Comparison of ENCODE assay signal across 15 cellular contexts in the genomic region with DNA sequence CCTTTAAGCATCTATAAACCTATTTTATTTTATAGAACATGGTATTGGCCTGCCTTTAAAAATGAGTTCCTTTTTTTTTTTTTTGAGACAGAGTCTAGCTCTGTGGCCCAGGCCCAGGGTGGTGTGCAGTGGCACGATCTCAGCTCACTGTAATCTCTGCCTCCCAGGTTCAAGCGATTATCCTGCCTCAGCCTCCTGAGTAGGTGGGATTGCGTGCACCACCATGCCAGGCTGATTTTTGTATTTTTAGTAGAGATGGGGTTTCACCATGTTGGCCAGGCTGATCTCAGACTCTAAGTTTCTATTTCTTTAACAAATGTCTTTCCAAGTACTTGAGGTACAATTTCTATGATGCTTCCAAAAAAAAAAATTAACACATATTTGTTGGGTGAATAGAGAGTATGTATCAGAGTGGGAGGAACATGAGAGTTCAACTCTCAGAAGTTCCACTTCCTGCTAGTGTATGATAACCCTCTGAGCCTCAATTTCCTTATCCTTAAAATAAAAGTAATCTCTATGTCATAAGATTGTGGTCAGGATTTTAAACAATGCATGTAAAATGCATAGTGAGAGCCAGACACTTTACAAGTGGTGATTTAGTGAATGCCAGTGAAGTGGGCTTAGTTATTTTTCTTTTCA.
DNase-seq lines count a peak whose midpoint lies in the region; ATAC-seq and FAIRE-seq lines count a peak whose summit lies in the region.
"Had no signal": no experiment of that assay in that cellular context is flagged by ENCODE, and none has a peak within 500 bp of the region (broad histone marks: within the 10 kb centered on the region; RNA-seq: fewer than 3 reads in every experiment).

No MANE protein-coding gene starts in this region.

- H3K4me3 Mint-ChIP-seq in activated T-cell treated with anti-CD3 and anti-CD28 coated beads, Interleukin-2, amount 50 U/mL, for 4 hours = peak overlapping the region; percentile 56
- H3K4me3 Mint-ChIP-seq in naive thymus-derived CD8-positive, alpha-beta T cell = peak overlapping the region; percentile 22 to 69 (median 57)
- H3K4me3 Mint-ChIP-seq: immature natural killer cell had no signal

- H3K36me3 ChIP-seq in KOPT-K1 (ENCODE audit: insufficient read depth, low read length) = no peaks in the 10 kb centered on the region
- H3K36me3 ChIP-seq: stomach had no signal

- H3K27me3 Mint-ChIP-seq in activated T-cell treated with anti-CD3 and anti-CD28 coated beads, Interleukin-2, amount 50 U/mL, for 4 hours (ENCODE audit: low read depth) = no peaks in the 10 kb centered on the region
- H3K27me3 Mint-ChIP-seq in naive thymus-derived CD8-positive, alpha-beta T cell = no peaks in the 10 kb centered on the region

- H3K27ac Mint-ChIP-seq in naive thymus-derived CD8-positive, alpha-beta T cell = peak overlapping the region; percentile 64 to 95 (median 90)

- ATAC-seq in activated T-cell treated with anti-CD3 and anti-CD28 coated beads, Interleukin-2, amount 50 U/mL, for 4 hours = peak; percentile 93 to 94
- ATAC-seq in naive thymus-derived CD8-positive, alpha-beta T cell = peak; percentile 83 to 88

- peaks cover 5% of the 10 kb centered on the region for H3K9me3 Mint-ChIP-seq in activated T-cell treated with anti-CD3 and anti-CD28 coated beads, Interleukin-2, amount 50 U/mL, for 4 hours
- peaks cover 0 to 7% (median 0%) of the 10 kb centered on the region in 9 donors for H3K9me3 Mint-ChIP-seq in naive thymus-derived CD8-positive, alpha-beta T cell
- H3K9me3 Mint-ChIP-seq: immature natural killer cell had no signal

- POLR2A ChIA-PET in naive thymus-derived CD8-positive, alpha-beta T cell (lab: Charles Lee) = interaction anchor here (1.0 to 1.2 kb wide), 2 partner anchors 41 to 134 kb away, joined by 3 to 4 read pairs; no protein-coding TSS in a partner anchor

- H3K27ac ChIP-seq in KOPT-K1 (ENCODE audit: low read depth, low read length, poor library complexity, severe bottlenecking) = peak overlapping the region; percentile 23
- H3K27ac ChIP-seq: HL-60, stomach had no signal

- FAIRE-seq in urothelium cell line (lab: Jason Lieb, UNC) = no peak
- FAIRE-seq: GM12891, small intestine had no signal

- peaks cover 5% of the 10 kb centered on the region for H3K36me3 Mint-ChIP-seq in activated T-cell treated with anti-CD3 and anti-CD28 coated beads, Interleukin-2, amount 50 U/mL, for 4 hours (ENCODE audit: insufficient read depth)
- peaks cover 0 to 6% (median 0%) of the 10 kb centered on the region in 3 donors for H3K36me3 Mint-ChIP-seq in naive thymus-derived CD8-positive, alpha-beta T cell
- H3K36me3 Mint-ChIP-seq: immature natural killer cell had no signal

- peaks cover 58% of the 10 kb centered on the region for H3K4me1 Mint-ChIP-seq in activated T-cell treated with anti-CD3 and anti-CD28 coated beads, Interleukin-2, amount 50 U/mL, for 4 hours (ENCODE audit: low read depth)
- peaks cover 25 to 73% (median 52%) of the 10 kb centered on the region in 4 donors for H3K4me1 Mint-ChIP-seq in naive thymus-derived CD8-positive, alpha-beta T cell

- no peaks in the 10 kb centered on the region for H3K9me3 ChIP-seq in KOPT-K1 (ENCODE audit: insufficient read depth, low read length, poor library complexity, severe bottlenecking)
- H3K9me3 ChIP-seq: stomach had no signal

- DNase-seq in CD1c-positive myeloid dendritic cell (ENCODE audit: extremely low spot score) (peak; percentile 44), HT-29 (ENCODE audit: low spot score) (no peak), urothelium cell line (ENCODE audit: low spot score) (no peak), kidney glomerular epithelial cell (lab: John Stamatoyannopoulos, UW) (no peak), dedifferentiated amniotic fluid mesenchymal stem cell (ENCODE audit: extremely low spot score) (no peak)
- DNase-seq in activated T-cell treated with anti-CD3 and anti-CD28 coated beads, Interleukin-2, amount 50 U/mL, for 4 hours = no peak
- DNase-seq in naive thymus-derived CD8-positive, alpha-beta T cell = no peak
- DNase-seq: activated CD4-positive, CD25-positive, alpha-beta regulatory T cell treated with anti-CD3 and anti-CD28 coated beads, Interleukin-2, amount 50 U/mL, for 72 hours; immature natural killer cell; NCI-H1694 treated with DMSO at 0.1 percent for 48 hours; small intestine; stomach had no signal
